Comparison of ENCODE assay signal across 1 cellular context in the genomic region with DNA sequence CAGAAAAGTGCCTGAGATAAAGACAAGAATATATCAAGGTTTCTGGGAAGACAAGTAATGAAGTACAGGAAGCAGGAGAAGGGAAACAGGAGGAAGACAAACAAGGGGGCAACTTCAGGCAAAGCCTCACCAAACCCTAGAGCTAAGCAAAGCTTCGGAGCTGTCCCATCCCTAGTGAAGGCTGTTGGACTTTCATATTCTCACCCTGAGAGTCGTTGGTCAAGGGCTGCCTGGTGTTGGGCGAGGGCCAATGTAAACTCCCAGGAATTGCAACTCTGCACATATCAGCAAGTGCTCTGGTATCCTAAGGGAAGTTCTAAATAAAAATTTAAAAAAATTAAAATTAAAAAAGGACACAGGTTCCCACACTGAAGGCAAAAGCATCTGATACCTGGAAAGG.
TF ChIP-seq lines count a peak whose summit lies in the region.

No MANE protein-coding gene starts in this region.

TF ChIP-seq in HepG2, 621 proteins besides CTCF, POLR2A, EP300 and RAD21 (continued from another document and continues in another):
- TF ChIP-seq, protein P1, sequence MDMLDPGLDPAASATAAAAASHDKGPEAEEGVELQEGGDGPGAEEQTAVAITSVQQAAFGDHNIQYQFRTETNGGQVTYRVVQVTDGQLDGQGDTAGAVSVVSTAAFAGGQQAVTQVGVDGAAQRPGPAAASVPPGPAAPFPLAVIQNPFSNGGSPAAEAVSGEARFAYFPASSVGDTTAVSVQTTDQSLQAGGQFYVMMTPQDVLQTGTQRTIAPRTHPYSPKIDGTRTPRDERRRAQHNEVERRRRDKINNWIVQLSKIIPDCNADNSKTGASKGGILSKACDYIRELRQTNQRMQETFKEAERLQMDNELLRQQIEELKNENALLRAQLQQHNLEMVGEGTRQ (IDR thresholded peaks at IDR 0.05; ENCODE audit: low read depth, low read length): no peak
- TF ChIP-seq, protein P1 (CRISPR knock-in tag; IDR thresholded peaks at IDR 0.05; ENCODE audit: borderline replicate concordance): no peak
- TF ChIP-seq ARNT2 (CRISPR knock-in tag; IDR thresholded peaks at IDR 0.05; ENCODE audit: low read depth): no peak
- no peak for TF ChIP-seq FIP1L1 (IDR thresholded peaks at IDR 0.05; ENCODE audit: borderline replicate concordance, insufficient read depth, low read depth, low read length)
- TF ChIP-seq MIER3 (CRISPR knock-in tag; IDR thresholded peaks at IDR 0.05; ENCODE audit: borderline replicate concordance): no peak
- TF ChIP-seq KDM1A (CRISPR knock-in tag; IDR thresholded peaks at IDR 0.05): no peak
- TF ChIP-seq ZBTB20 (CRISPR knock-in tag; IDR thresholded peaks at IDR 0.05; ENCODE audit: borderline replicate concordance, low read depth): no peak
- no peak for TF ChIP-seq RFX5 (IDR thresholded peaks at IDR 0.05; ENCODE audit: low read depth, low read length)
- no peak for TF ChIP-seq PHF5A (CRISPR knock-in tag; IDR thresholded peaks at IDR 0.05; ENCODE audit: low read depth, unreplicated experiment)
- no peak for TF ChIP-seq ZNF781 (CRISPR knock-in tag; IDR thresholded peaks at IDR 0.05; ENCODE audit: borderline replicate concordance, not compliant biosample characterization)
- TF ChIP-seq HMG20A (CRISPR knock-in tag; IDR thresholded peaks at IDR 0.05; ENCODE audit: borderline replicate concordance): 0 out of 2 replicates have a peak, but pooled peaks have one; percentile 21
- 0 out of 4 replicates have a peak, but pooled peaks of 1 of the 2 experiments have one; percentile 41 for TF ChIP-seq MAFK (conservative IDR thresholded peaks at IDR 0.05 in 1 of 2, IDR thresholded peaks at IDR 0.05 in 1 of 2; ENCODE audit: low read length in 2 of 2)
- TF ChIP-seq JUND (CRISPR knock-in tag; IDR thresholded peaks at IDR 0.05): no peak
- no peak for TF ChIP-seq SOX13 (IDR thresholded peaks at IDR 0.05)
- peak in 1 of 2 experiments; percentile 54; a peak in 2 of 4 replicates for TF ChIP-seq SOX13 (CRISPR knock-in tag; conservative IDR thresholded peaks at IDR 0.05 in 1 of 2, IDR thresholded peaks at IDR 0.05 in 1 of 2)
- no peak for TF ChIP-seq REXO4 (CRISPR knock-in tag; IDR thresholded peaks at IDR 0.05; ENCODE audit: borderline replicate concordance)
- TF ChIP-seq, protein P2, sequence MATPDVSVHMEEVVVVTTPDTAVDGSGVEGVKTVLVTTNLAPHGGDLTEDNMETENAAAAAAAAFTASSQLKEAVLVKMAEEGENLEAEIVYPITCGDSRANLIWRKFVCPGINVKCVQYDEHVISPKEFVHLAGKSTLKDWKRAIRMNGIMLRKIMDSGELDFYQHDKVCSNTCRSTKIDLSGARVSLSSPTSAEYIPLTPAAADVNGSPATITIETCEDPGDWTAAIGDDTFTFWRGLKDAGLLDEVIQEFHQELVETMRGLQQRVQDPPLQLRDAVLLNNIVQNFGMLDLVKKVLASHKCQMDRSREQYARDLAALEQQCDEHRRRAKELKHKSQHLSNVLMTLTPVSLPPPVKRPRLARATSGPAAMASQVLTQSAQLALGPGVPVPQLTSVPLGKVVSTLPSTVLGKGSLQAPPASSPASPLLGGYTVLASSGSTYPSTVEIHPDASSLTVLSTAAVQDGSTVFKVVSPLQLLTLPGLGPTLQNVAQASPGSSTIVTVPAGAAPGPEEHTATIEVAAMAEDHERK (CRISPR knock-in tag; IDR thresholded peaks at IDR 0.05; ENCODE audit: low read depth): no peak
- no peak for TF ChIP-seq PHB2 (IDR thresholded peaks at IDR 0.05; ENCODE audit: partially characterized antibody)
- TF ChIP-seq, protein P3, sequence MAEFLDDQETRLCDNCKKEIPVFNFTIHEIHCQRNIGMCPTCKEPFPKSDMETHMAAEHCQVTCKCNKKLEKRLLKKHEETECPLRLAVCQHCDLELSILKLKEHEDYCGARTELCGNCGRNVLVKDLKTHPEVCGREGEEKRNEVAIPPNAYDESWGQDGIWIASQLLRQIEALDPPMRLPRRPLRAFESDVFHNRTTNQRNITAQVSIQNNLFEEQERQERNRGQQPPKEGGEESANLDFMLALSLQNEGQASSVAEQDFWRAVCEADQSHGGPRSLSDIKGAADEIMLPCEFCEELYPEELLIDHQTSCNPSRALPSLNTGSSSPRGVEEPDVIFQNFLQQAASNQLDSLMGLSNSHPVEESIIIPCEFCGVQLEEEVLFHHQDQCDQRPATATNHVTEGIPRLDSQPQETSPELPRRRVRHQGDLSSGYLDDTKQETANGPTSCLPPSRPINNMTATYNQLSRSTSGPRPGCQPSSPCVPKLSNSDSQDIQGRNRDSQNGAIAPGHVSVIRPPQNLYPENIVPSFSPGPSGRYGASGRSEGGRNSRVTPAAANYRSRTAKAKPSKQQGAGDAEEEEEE (CRISPR knock-in tag; IDR thresholded peaks at IDR 0.05; ENCODE audit: borderline replicate concordance): no peak
- TF ChIP-seq ZNF33B (CRISPR knock-in tag; IDR thresholded peaks at IDR 0.05): no peak
- TF ChIP-seq NR1H2 (CRISPR knock-in tag; IDR thresholded peaks at IDR 0.05; ENCODE audit: borderline replicate concordance, low read depth): no peak
- TF ChIP-seq HOXA9 (CRISPR knock-in tag; IDR thresholded peaks at IDR 0.05; ENCODE audit: borderline replicate concordance): no peak
- TF ChIP-seq RORA (CRISPR knock-in tag; IDR thresholded peaks at IDR 0.05): no peak
- no peak for TF ChIP-seq MYNN (CRISPR knock-in tag; IDR thresholded peaks at IDR 0.05; ENCODE audit: low read depth)
- TF ChIP-seq ZNF572 (CRISPR knock-in tag; IDR thresholded peaks at IDR 0.05): no peak
- TF ChIP-seq, protein P4, sequence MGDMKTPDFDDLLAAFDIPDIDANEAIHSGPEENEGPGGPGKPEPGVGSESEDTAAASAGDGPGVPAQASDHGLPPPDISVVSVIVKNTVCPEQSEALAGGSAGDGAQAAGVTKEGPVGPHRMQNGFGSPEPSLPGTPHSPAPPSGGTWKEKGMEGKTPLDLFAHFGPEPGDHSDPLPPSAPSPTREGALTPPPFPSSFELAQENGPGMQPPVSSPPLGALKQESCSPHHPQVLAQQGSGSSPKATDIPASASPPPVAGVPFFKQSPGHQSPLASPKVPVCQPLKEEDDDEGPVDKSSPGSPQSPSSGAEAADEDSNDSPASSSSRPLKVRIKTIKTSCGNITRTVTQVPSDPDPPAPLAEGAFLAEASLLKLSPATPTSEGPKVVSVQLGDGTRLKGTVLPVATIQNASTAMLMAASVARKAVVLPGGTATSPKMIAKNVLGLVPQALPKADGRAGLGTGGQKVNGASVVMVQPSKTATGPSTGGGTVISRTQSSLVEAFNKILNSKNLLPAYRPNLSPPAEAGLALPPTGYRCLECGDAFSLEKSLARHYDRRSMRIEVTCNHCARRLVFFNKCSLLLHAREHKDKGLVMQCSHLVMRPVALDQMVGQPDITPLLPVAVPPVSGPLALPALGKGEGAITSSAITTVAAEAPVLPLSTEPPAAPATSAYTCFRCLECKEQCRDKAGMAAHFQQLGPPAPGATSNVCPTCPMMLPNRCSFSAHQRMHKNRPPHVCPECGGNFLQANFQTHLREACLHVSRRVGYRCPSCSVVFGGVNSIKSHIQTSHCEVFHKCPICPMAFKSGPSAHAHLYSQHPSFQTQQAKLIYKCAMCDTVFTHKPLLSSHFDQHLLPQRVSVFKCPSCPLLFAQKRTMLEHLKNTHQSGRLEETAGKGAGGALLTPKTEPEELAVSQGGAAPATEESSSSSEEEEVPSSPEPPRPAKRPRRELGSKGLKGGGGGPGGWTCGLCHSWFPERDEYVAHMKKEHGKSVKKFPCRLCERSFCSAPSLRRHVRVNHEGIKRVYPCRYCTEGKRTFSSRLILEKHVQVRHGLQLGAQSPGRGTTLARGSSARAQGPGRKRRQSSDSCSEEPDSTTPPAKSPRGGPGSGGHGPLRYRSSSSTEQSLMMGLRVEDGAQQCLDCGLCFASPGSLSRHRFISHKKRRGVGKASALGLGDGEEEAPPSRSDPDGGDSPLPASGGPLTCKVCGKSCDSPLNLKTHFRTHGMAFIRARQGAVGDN (CRISPR knock-in tag; IDR thresholded peaks at IDR 0.05): no peak
- TF ChIP-seq, protein P5, sequence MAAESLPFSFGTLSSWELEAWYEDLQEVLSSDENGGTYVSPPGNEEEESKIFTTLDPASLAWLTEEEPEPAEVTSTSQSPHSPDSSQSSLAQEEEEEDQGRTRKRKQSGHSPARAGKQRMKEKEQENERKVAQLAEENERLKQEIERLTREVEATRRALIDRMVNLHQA (CRISPR knock-in tag; IDR thresholded peaks at IDR 0.05): no peak
- TF ChIP-seq ZSCAN30 (CRISPR knock-in tag; IDR thresholded peaks at IDR 0.05): no peak
- no peak for TF ChIP-seq SRSF9 (IDR thresholded peaks at IDR 0.05; ENCODE audit: borderline replicate concordance, insufficient read depth, low read depth, low read length, poor library complexity, severe bottlenecking)
- TF ChIP-seq, protein P6, sequence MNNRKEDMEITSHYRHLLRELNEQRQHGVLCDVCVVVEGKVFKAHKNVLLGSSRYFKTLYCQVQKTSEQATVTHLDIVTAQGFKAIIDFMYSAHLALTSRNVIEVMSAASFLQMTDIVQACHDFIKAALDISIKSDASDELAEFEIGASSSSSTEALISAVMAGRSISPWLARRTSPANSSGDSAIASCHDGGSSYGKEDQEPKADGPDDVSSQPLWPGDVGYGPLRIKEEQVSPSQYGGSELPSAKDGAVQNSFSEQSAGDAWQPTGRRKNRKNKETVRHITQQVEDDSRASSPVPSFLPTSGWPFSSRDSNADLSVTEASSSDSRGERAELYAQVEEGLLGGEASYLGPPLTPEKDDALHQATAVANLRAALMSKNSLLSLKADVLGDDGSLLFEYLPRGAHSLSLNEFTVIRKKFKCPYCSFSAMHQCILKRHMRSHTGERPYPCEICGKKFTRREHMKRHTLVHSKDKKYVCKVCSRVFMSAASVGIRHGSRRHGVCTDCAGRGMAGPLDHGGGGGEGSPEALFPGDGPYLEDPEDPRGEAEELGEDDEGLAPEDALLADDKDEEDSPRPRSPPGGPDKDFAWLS (CRISPR knock-in tag; IDR thresholded peaks at IDR 0.05; ENCODE audit: borderline replicate concordance): no peak
- peak; percentile 9; the same call in 1 of the 2 replicates for TF ChIP-seq ZNF644 (CRISPR knock-in tag; IDR thresholded peaks at IDR 0.05; ENCODE audit: low read depth)
- TF ChIP-seq RBM39 (IDR thresholded peaks at IDR 0.05; ENCODE audit: low read depth, low read length, poor library complexity, severe bottlenecking): no peak
- TF ChIP-seq ZNF326 (CRISPR knock-in tag; IDR thresholded peaks at IDR 0.05; ENCODE audit: borderline replicate concordance): no peak
- no peak for TF ChIP-seq AGO2 (optimal IDR thresholded peaks at IDR 0.05; ENCODE audit: low read depth, low read length)
- TF ChIP-seq MAZ (IDR thresholded peaks at IDR 0.05; ENCODE audit: borderline replicate concordance, low read depth, low read length): no peak
- TF ChIP-seq MAZ (CRISPR knock-in tag; IDR thresholded peaks at IDR 0.05; ENCODE audit: low read depth): no peak
- no peak for TF ChIP-seq KDM4B (CRISPR knock-in tag; IDR thresholded peaks at IDR 0.05)
- TF ChIP-seq RARG (CRISPR knock-in tag; IDR thresholded peaks at IDR 0.05; ENCODE audit: low read depth): no peak
- TF ChIP-seq, protein P7, sequence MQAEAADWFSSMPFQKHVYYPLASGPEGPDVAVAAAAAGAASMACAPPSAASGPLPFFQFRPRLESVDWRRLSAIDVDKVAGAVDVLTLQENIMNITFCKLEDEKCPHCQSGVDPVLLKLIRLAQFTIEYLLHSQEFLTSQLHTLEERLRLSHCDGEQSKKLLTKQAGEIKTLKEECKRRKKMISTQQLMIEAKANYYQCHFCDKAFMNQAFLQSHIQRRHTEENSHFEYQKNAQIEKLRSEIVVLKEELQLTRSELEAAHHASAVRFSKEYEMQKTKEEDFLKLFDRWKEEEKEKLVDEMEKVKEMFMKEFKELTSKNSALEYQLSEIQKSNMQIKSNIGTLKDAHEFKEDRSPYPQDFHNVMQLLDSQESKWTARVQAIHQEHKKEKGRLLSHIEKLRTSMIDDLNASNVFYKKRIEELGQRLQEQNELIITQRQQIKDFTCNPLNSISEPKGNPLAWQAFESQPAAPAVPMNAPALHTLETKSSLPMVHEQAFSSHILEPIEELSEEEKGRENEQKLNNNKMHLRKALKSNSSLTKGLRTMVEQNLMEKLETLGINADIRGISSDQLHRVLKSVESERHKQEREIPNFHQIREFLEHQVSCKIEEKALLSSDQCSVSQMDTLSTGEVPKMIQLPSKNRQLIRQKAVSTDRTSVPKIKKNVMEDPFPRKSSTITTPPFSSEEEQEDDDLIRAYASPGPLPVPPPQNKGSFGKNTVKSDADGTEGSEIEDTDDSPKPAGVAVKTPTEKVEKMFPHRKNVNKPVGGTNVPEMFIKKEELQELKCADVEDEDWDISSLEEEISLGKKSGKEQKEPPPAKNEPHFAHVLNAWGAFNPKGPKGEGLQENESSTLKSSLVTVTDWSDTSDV (CRISPR knock-in tag; IDR thresholded peaks at IDR 0.05): no peak
- no peak for TF ChIP-seq MAF1 (CRISPR knock-in tag; IDR thresholded peaks at IDR 0.05; ENCODE audit: borderline replicate concordance)
- TF ChIP-seq, protein P8, sequence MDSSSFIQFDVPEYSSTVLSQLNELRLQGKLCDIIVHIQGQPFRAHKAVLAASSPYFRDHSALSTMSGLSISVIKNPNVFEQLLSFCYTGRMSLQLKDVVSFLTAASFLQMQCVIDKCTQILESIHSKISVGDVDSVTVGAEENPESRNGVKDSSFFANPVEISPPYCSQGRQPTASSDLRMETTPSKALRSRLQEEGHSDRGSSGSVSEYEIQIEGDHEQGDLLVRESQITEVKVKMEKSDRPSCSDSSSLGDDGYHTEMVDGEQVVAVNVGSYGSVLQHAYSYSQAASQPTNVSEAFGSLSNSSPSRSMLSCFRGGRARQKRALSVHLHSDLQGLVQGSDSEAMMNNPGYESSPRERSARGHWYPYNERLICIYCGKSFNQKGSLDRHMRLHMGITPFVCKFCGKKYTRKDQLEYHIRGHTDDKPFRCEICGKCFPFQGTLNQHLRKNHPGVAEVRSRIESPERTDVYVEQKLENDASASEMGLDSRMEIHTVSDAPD (CRISPR knock-in tag; IDR thresholded peaks at IDR 0.05): no peak
- no peak for TF ChIP-seq SALL2 (CRISPR knock-in tag; IDR thresholded peaks at IDR 0.05)
